9 cellular contexts compared by ENCODE assay signal in the genomic region with DNA sequence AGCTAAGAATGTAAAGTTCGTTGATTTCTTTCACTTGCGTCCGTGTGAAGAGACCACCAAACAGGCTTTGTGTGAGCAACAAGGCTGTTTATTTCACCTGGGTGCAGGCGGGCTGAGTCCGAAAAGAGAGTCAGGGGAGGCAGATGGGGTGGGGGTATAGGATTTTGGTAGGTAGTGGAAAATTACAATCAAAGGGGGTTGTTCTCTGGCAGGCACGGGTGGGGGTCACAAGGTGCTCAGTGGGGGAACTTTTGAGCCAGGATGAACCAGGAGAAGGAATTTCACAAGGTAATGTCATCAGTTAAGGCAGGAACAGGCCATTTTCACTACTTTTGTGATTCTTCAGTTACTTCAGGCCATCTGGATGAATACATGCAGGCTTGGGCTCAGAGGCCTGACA. TPM values are rescaled to one million over a fixed set of nuclear protein-coding genes. Genes with fewer than 3 reads are reported as not detected.
"Had no signal": no experiment of that assay in that cellular context is flagged by ENCODE, and none has a peak within 500 bp of the region (broad histone marks: within the 10 kb centered on the region; RNA-seq: fewer than 3 reads in every experiment).

No MANE protein-coding gene starts in this region.

RNA-seq across cellular contexts. Expression of a gene that starts 46.6 kb away (rescaled TPM):
- total RNA-seq: activated CD4-positive, alpha-beta memory T cell treated with anti-CD3 and anti-CD28 coated beads, Interleukin-2, amount 10 ng/mL, durations not matched to agents 7 days and 5 days; activated CD4-positive, alpha-beta T cell treated with anti-CD3 and anti-CD28 coated beads, Interleukin-2, amount 10 ng/mL, durations not matched to agents 7 days and 5 days; activated naive CD4-positive, alpha-beta T cell treated with anti-CD3 and anti-CD28 coated beads, Interleukin-2, amount 50 U/mL, for 72 hours; activated naive CD8-positive, alpha-beta T cell treated with anti-CD3 and anti-CD28 coated beads, Interleukin-2, amount 10 ng/mL, durations not matched to agents 7 days and 5 days; activated T-cell treated with anti-CD3 and anti-CD28 coated beads, Interleukin-2, amount 50 U/mL, for 72 hours; dermis microvascular lymphatic vessel endothelial cell; T-helper 1 cell treated with Interleukin-12 subunit alpha and Interleukin-12 subunit beta and Interleukin-4 antibody, amounts not matched to agents 30 ng/mL and 1 ng/mL, for 36 hours had no signal
- polyA plus RNA-seq: cardiac muscle cell, foreskin keratinocyte had no signal
